Comparison of ENCODE assay signal across 1 cellular context in genomic region chr12:110109037-110109836, GRCh38.
TF ChIP-seq lines count a peak whose summit lies in the region.

No MANE protein-coding gene starts in this region.

TF ChIP-seq in H1, 55 proteins besides CTCF, POLR2A, EP300 and RAD21 (continued from another document):
- TF ChIP-seq, protein P1, sequence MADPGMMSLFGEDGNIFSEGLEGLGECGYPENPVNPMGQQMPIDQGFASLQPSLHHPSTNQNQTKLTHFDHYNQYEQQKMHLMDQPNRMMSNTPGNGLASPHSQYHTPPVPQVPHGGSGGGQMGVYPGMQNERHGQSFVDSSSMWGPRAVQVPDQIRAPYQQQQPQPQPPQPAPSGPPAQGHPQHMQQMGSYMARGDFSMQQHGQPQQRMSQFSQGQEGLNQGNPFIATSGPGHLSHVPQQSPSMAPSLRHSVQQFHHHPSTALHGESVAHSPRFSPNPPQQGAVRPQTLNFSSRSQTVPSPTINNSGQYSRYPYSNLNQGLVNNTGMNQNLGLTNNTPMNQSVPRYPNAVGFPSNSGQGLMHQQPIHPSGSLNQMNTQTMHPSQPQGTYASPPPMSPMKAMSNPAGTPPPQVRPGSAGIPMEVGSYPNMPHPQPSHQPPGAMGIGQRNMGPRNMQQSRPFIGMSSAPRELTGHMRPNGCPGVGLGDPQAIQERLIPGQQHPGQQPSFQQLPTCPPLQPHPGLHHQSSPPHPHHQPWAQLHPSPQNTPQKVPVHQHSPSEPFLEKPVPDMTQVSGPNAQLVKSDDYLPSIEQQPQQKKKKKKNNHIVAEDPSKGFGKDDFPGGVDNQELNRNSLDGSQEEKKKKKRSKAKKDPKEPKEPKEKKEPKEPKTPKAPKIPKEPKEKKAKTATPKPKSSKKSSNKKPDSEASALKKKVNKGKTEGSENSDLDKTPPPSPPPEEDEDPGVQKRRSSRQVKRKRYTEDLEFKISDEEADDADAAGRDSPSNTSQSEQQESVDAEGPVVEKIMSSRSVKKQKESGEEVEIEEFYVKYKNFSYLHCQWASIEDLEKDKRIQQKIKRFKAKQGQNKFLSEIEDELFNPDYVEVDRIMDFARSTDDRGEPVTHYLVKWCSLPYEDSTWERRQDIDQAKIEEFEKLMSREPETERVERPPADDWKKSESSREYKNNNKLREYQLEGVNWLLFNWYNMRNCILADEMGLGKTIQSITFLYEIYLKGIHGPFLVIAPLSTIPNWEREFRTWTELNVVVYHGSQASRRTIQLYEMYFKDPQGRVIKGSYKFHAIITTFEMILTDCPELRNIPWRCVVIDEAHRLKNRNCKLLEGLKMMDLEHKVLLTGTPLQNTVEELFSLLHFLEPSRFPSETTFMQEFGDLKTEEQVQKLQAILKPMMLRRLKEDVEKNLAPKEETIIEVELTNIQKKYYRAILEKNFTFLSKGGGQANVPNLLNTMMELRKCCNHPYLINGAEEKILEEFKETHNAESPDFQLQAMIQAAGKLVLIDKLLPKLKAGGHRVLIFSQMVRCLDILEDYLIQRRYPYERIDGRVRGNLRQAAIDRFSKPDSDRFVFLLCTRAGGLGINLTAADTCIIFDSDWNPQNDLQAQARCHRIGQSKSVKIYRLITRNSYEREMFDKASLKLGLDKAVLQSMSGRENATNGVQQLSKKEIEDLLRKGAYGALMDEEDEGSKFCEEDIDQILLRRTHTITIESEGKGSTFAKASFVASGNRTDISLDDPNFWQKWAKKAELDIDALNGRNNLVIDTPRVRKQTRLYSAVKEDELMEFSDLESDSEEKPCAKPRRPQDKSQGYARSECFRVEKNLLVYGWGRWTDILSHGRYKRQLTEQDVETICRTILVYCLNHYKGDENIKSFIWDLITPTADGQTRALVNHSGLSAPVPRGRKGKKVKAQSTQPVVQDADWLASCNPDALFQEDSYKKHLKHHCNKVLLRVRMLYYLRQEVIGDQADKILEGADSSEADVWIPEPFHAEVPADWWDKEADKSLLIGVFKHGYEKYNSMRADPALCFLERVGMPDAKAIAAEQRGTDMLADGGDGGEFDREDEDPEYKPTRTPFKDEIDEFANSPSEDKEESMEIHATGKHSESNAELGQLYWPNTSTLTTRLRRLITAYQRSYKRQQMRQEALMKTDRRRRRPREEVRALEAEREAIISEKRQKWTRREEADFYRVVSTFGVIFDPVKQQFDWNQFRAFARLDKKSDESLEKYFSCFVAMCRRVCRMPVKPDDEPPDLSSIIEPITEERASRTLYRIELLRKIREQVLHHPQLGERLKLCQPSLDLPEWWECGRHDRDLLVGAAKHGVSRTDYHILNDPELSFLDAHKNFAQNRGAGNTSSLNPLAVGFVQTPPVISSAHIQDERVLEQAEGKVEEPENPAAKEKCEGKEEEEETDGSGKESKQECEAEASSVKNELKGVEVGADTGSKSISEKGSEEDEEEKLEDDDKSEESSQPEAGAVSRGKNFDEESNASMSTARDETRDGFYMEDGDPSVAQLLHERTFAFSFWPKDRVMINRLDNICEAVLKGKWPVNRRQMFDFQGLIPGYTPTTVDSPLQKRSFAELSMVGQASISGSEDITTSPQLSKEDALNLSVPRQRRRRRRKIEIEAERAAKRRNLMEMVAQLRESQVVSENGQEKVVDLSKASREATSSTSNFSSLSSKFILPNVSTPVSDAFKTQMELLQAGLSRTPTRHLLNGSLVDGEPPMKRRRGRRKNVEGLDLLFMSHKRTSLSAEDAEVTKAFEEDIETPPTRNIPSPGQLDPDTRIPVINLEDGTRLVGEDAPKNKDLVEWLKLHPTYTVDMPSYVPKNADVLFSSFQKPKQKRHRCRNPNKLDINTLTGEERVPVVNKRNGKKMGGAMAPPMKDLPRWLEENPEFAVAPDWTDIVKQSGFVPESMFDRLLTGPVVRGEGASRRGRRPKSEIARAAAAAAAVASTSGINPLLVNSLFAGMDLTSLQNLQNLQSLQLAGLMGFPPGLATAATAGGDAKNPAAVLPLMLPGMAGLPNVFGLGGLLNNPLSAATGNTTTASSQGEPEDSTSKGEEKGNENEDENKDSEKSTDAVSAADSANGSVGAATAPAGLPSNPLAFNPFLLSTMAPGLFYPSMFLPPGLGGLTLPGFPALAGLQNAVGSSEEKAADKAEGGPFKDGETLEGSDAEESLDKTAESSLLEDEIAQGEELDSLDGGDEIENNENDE (IDR thresholded peaks at IDR 0.05; ENCODE audit: insufficient replicate concordance, low read length) = no peak
- TF ChIP-seq CTBP2 (IDR thresholded peaks at IDR 0.05; ENCODE audit: borderline replicate concordance, insufficient read depth, insufficient read length, low read length) (no peak), TAF7 (optimal IDR thresholded peaks at IDR 0.05; ENCODE audit: borderline replicate concordance, low read depth, low read length) (no peak), EGR1 (IDR thresholded peaks at IDR 0.05; ENCODE audit: borderline replicate concordance, low read depth, low read length) (no peak), E2F6 (IDR thresholded peaks at IDR 0.05) (no peak), KDM1A (IDR thresholded peaks at IDR 0.05; ENCODE audit: borderline replicate concordance, low read length) (no peak), FOSL1 (IDR thresholded peaks at IDR 0.05; ENCODE audit: insufficient read depth, low read depth, low read length) (no peak), TEAD4 (IDR thresholded peaks at IDR 0.05; ENCODE audit: low read depth, low read length) (peak; percentile 57), POLR2AphosphoS5 (IDR thresholded peaks at IDR 0.05; ENCODE audit: low read depth, low read length) (no peak), RFX5 (IDR thresholded peaks at IDR 0.05; ENCODE audit: borderline replicate concordance, low read depth, low read length) (no peak), ASH2L (IDR thresholded peaks at IDR 0.05; ENCODE audit: low read length) (peak; percentile 42), MAFK (IDR thresholded peaks at IDR 0.05; ENCODE audit: low read depth, low read length) (no peak), RXRA (IDR thresholded peaks at IDR 0.05; ENCODE audit: insufficient read depth, low read depth, low read length) (no peak), NANOG (IDR thresholded peaks at IDR 0.05; ENCODE audit: insufficient read depth, low read depth, low read length, poor library complexity, severe bottlenecking) (no peak), GABPA (IDR thresholded peaks at IDR 0.05; ENCODE audit: borderline replicate concordance, insufficient read depth, low read length) (no peak), SUZ12 (IDR thresholded peaks at IDR 0.05; ENCODE audit: low read length) (no peak), ZNF274 (IDR thresholded peaks at IDR 0.05; ENCODE audit: borderline replicate concordance, extremely low read depth, low read length) (no peak), EZH2 (IDR thresholded peaks at IDR 0.05; ENCODE audit: low read depth, low read length, severe bottlenecking) (no peak), SRF (IDR thresholded peaks at IDR 0.05; ENCODE audit: low read depth, low read length) (peak; percentile 61; the same call in 1 of the 2 replicates), BRCA1 (IDR thresholded peaks at IDR 0.05; ENCODE audit: low read depth, low read length) (no peak), CBX8 (IDR thresholded peaks at IDR 0.05; ENCODE audit: borderline replicate concordance, low read depth, low read length) (no peak), SP2 (IDR thresholded peaks at IDR 0.05; ENCODE audit: low read length) (no peak), YY1 (IDR thresholded peaks at IDR 0.05; ENCODE audit: low read depth, low read length) (no peak), MAX (IDR thresholded peaks at IDR 0.05) (no peak), CBX5 (IDR thresholded peaks at IDR 0.05; ENCODE audit: low read depth, low read length) (no peak), HDAC6 (IDR thresholded peaks at IDR 0.05; ENCODE audit: low read depth, low read length) (no peak), ATF3 (IDR thresholded peaks at IDR 0.05; ENCODE audit: insufficient read depth, low read depth, low read length) (no peak)
